In the genomic region with DNA sequence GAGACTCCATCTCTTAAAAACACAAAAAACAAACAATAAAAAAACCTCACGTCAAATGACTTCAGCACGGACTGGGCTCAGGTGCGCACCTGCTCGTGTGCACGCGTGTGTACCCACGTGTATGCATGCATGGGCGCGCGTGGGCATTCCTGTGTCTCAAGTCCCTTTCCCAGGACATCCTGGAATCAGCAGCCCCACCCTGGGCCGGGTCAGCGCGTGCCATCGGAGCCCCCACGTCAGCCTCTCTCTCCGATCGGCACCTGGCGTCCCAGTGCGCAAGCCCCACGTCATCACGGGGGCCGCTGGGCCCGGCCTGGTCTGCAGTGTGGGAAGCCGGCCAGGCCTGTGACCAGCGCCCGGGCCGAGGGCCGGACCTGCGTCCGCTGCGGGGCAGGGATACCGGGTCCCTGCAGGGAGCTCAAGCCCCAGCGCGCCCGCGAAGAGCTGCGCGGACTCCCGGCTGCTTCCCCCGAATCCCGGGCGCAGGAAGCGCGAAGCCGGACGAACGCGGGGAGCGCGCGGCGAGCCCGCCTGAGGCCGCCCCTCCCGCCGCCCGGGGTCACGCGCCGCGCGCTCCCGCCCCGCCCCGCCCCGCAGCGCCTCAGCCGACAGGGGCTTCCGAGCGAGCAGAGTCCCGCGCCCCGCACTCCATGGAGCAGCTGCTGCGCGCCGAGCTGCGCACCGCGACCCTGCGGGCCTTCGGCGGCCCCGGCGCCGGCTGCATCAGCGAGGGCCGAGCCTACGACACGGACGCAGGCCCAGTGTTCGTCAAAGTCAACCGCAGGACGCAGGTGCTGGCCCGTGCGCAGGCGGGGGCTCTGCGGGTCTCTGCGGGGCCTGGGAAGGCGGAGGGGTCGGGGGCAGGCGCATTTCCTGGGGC, we compare ENCODE assay signal across 1 cellular context.
TF ChIP-seq lines count a peak whose summit lies in the region.

A gene (plus strand): TSS at position 629 of the 880 bp plus-strand sequence. CDS start 22 bp downstream, at position 651.

TF ChIP-seq in HepG2, 621 proteins besides CTCF, POLR2A, EP300 and RAD21 (continued from another document):
- TF ChIP-seq, protein P1, sequence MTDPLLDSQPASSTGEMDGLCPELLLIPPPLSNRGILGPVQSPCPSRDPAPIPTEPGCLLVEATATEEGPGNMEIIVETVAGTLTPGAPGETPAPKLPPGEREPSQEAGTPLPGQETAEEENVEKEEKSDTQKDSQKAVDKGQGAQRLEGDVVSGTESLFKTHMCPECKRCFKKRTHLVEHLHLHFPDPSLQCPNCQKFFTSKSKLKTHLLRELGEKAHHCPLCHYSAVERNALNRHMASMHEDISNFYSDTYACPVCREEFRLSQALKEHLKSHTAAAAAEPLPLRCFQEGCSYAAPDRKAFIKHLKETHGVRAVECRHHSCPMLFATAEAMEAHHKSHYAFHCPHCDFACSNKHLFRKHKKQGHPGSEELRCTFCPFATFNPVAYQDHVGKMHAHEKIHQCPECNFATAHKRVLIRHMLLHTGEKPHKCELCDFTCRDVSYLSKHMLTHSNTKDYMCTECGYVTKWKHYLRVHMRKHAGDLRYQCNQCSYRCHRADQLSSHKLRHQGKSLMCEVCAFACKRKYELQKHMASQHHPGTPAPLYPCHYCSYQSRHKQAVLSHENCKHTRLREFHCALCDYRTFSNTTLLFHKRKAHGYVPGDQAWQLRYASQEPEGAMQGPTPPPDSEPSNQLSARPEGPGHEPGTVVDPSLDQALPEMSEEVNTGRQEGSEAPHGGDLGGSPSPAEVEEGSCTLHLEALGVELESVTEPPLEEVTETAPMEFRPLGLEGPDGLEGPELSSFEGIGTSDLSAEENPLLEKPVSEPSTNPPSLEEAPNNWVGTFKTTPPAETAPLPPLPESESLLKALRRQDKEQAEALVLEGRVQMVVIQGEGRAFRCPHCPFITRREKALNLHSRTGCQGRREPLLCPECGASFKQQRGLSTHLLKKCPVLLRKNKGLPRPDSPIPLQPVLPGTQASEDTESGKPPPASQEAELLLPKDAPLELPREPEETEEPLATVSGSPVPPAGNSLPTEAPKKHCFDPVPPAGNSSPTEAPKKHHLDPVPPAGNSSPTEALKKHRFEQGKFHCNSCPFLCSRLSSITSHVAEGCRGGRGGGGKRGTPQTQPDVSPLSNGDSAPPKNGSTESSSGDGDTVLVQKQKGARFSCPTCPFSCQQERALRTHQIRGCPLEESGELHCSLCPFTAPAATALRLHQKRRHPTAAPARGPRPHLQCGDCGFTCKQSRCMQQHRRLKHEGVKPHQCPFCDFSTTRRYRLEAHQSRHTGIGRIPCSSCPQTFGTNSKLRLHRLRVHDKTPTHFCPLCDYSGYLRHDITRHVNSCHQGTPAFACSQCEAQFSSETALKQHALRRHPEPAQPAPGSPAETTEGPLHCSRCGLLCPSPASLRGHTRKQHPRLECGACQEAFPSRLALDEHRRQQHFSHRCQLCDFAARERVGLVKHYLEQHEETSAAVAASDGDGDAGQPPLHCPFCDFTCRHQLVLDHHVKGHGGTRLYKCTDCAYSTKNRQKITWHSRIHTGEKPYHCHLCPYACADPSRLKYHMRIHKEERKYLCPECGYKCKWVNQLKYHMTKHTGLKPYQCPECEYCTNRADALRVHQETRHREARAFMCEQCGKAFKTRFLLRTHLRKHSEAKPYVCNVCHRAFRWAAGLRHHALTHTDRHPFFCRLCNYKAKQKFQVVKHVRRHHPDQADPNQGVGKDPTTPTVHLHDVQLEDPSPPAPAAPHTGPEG (CRISPR knock-in tag; IDR thresholded peaks at IDR 0.05), result peak; percentile 65
- TF ChIP-seq ZNF160 (CRISPR knock-in tag; IDR thresholded peaks at IDR 0.05), result peak; percentile 74; the same call in 1 of the 2 replicates
- TF ChIP-seq, protein P2, sequence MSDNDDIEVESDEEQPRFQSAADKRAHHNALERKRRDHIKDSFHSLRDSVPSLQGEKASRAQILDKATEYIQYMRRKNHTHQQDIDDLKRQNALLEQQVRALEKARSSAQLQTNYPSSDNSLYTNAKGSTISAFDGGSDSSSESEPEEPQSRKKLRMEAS (IDR thresholded peaks at IDR 0.05), result peak; percentile 11; the same call in 1 of the 2 replicates
- TF ChIP-seq, protein P3, sequence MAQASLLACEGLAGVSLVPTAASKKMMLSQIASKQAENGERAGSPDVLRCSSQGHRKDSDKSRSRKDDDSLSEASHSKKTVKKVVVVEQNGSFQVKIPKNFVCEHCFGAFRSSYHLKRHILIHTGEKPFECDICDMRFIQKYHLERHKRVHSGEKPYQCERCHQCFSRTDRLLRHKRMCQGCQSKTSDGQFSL (CRISPR knock-in tag; IDR thresholded peaks at IDR 0.05), result peak; percentile 69; the same call in 1 of the 2 replicates
- TF ChIP-seq RXRA (CRISPR knock-in tag; IDR thresholded peaks at IDR 0.05), result 0 out of 2 replicates have a peak, but pooled peaks have one; percentile 45
- TF ChIP-seq MATR3 (CRISPR knock-in tag; IDR thresholded peaks at IDR 0.05), result 0 out of 2 replicates have a peak, but pooled peaks have one; percentile 18
- 0 out of 2 replicates have a peak, but pooled peaks have one; percentile 31 for TF ChIP-seq CBFB (CRISPR knock-in tag; IDR thresholded peaks at IDR 0.05)
- TF ChIP-seq RBFOX2 (IDR thresholded peaks at IDR 0.05; ENCODE audit: low read depth, low read length), result peak; percentile 90
- peak; percentile 16; the same call in 1 of the 2 replicates for TF ChIP-seq ZNF839 (CRISPR knock-in tag; IDR thresholded peaks at IDR 0.05; ENCODE audit: borderline replicate concordance)
- TF ChIP-seq, protein P4, sequence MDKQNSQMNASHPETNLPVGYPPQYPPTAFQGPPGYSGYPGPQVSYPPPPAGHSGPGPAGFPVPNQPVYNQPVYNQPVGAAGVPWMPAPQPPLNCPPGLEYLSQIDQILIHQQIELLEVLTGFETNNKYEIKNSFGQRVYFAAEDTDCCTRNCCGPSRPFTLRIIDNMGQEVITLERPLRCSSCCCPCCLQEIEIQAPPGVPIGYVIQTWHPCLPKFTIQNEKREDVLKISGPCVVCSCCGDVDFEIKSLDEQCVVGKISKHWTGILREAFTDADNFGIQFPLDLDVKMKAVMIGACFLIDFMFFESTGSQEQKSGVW (CRISPR knock-in tag; IDR thresholded peaks at IDR 0.05; ENCODE audit: borderline replicate concordance), result 0 out of 2 replicates have a peak, but pooled peaks have one; percentile 19
- TF ChIP-seq ZNF143 (CRISPR knock-in tag; IDR thresholded peaks at IDR 0.05), result 0 out of 2 replicates have a peak, but pooled peaks have one; percentile 12
- TF ChIP-seq ESRRA (CRISPR knock-in tag; IDR thresholded peaks at IDR 0.05; ENCODE audit: low read depth), result 0 out of 2 replicates have a peak, but pooled peaks have one; percentile 37
- no peak for TF ChIP-seq SUZ12 (IDR thresholded peaks at IDR 0.05; ENCODE audit: low read depth, low read length)
- TF ChIP-seq FOXJ3 (CRISPR knock-in tag; IDR thresholded peaks at IDR 0.05; ENCODE audit: borderline replicate concordance), result no peak
- TF ChIP-seq ZNF329 (CRISPR knock-in tag; IDR thresholded peaks at IDR 0.05; ENCODE audit: low read depth), result peak; percentile 27; the same call in 1 of the 2 replicates
- peak; percentile 77 for TF ChIP-seq TAF1 (CRISPR knock-in tag; IDR thresholded peaks at IDR 0.05)
- TF ChIP-seq, protein P5, sequence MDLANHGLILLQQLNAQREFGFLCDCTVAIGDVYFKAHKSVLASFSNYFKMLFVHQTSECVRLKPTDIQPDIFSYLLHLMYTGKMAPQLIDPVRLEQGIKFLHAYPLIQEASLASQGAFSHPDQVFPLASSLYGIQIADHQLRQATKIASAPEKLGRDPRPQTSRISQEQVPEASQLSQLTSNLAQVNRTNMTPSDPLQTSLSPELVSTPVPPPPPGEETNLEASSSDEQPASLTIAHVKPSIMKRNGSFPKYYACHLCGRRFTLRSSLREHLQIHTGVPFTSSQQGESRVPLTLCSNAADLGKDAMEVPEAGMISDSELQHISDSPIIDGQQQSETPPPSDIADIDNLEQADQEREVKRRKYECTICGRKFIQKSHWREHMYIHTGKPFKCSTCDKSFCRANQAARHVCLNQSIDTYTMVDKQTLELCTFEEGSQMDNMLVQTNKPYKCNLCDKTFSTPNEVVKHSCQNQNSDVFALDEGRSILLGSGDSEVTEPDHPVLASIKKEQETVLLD (CRISPR knock-in tag; IDR thresholded peaks at IDR 0.05; ENCODE audit: low read depth), result 0 out of 2 replicates have a peak, but pooled peaks have one; percentile 5
- peak in 1 of 2 experiments; percentile 88; a peak in 2 of 4 replicates for TF ChIP-seq KLF16 (CRISPR knock-in tag; IDR thresholded peaks at IDR 0.05)
- peak; percentile 42 for TF ChIP-seq YY1 (IDR thresholded peaks at IDR 0.05; ENCODE audit: insufficient read depth, insufficient replicate concordance, low read depth, low read length)
